In genomic region chr6:147508073-147508870, GRCh38 we compare ENCODE assay signal across 9 cellular contexts. TPM values are rescaled to one million over a fixed set of nuclear protein-coding genes. Genes with fewer than 3 reads are reported as not detected.
DNase-seq lines count a peak whose midpoint lies in the region; ATAC-seq and TF ChIP-seq lines count a peak whose summit lies in the region.
"Had no signal": no experiment of that assay in that cellular context is flagged by ENCODE, and none has a peak within 500 bp of the region (broad histone marks: within the 10 kb centered on the region; RNA-seq: fewer than 3 reads in every experiment).

Gene SAMD5, plus strand, starts transcription at chr6:147508690. Its CDS starts 239 bp downstream, at chr6:147508929.

- no peaks in the 10 kb centered on the region for H3K36me3 Mint-ChIP-seq in activated CD4-positive, alpha-beta T cell treated with anti-CD3 and anti-CD28 coated beads, Interleukin-2, amount 10 ng/mL, durations not matched to agents 7 days and 5 days (ENCODE audit: low read depth)

- intact Hi-C loops in adrenal gland (cut with DNase I) = loop anchor here (5.0 kb wide), 1 partner anchor 659 kb away; no protein-coding TSS in a partner anchor
- intact Hi-C loops in heart left ventricle (cut with DNase I) = loop anchor here in 9 of 10 donors (1.0 to 10.0 kb wide), 9 partner anchors 143 to 959 kb away; no protein-coding TSS in a partner anchor
- intact Hi-C loops in posterior cingulate gyrus (cut with DNase I) = loop anchor here (10.0 kb wide), 4 partner anchors 147 to 1017 kb away; no protein-coding TSS in a partner anchor

- TF ChIP-seq POLR2A in adrenal gland (IDR thresholded peaks at IDR 0.05) = no peak
- TF ChIP-seq POLR2A in heart left ventricle (IDR thresholded peaks at IDR 0.05) = peak in 1 of 2 donors; percentile 26

- H3K27ac ChIP-seq in adrenal gland (peak within 1 kb of the TSS in 2 of 5 donors; percentile 38 to 62), heart left ventricle (peak within 1 kb of the TSS in 10 of 12 donors; percentile 18 to 70 (median 58))

- no peak within 1 kb of the TSS for H3K27ac Mint-ChIP-seq in activated CD4-positive, alpha-beta T cell treated with anti-CD3 and anti-CD28 coated beads, Interleukin-2, amount 10 ng/mL, durations not matched to agents 7 days and 5 days

- H3K36me3 ChIP-seq in adrenal gland (replicated peaks in 1 of 2) (no peaks in the 10 kb centered on the region), heart left ventricle (no peaks in the 10 kb centered on the region)

- no peaks in the 10 kb centered on the region for H3K9me3 Mint-ChIP-seq in activated CD4-positive, alpha-beta T cell treated with anti-CD3 and anti-CD28 coated beads, Interleukin-2, amount 10 ng/mL, durations not matched to agents 7 days and 5 days

- TF ChIP-seq CTCF in adrenal gland (IDR thresholded peaks at IDR 0.05) (no peak), heart left ventricle (IDR thresholded peaks at IDR 0.05) (peak in 1 of 12 donors; percentile 3)

- H3K9me3 ChIP-seq in adrenal gland (replicated peaks in 1 of 3) (no peaks in the 10 kb centered on the region), heart left ventricle (no peaks in the 10 kb centered on the region)

- POLR2A ChIA-PET in activated CD4-positive, alpha-beta T cell treated with anti-CD3 and anti-CD28 coated beads, Interleukin-2, amount 10 ng/mL, durations not matched to agents 7 days and 5 days (lab: Charles Lee) = no interaction called here

- CTCF ChIA-PET in activated CD4-positive, alpha-beta T cell treated with anti-CD3 and anti-CD28 coated beads, Interleukin-2, amount 10 ng/mL, durations not matched to agents 7 days and 5 days (lab: Charles Lee) = interaction anchor here (0.6 kb wide), 1 partner anchor 156 kb away, joined by 3 read pairs; no protein-coding TSS in a partner anchor

- WGBS in adrenal gland, 4 donors = 0 to 1% (median 1%) methylated on average over 15 to 86 of the region's 86 CpGs
- 0 to 1% (median 1%) methylated on average over 30 to 86 of the region's 86 CpGs for WGBS in heart left ventricle, 4 donors

- H3K27me3 Mint-ChIP-seq in activated CD4-positive, alpha-beta T cell treated with anti-CD3 and anti-CD28 coated beads, Interleukin-2, amount 10 ng/mL, durations not matched to agents 7 days and 5 days = peaks cover 53% of the 10 kb centered on the region

- H3K27me3 ChIP-seq in adrenal gland (peaks cover 23% of the 10 kb centered on the region), heart left ventricle (peaks cover 0 to 64% (median 4%) of the 10 kb centered on the region in 9 donors)

- peaks cover 13% of the 10 kb centered on the region for H3K4me1 Mint-ChIP-seq in activated CD4-positive, alpha-beta T cell treated with anti-CD3 and anti-CD28 coated beads, Interleukin-2, amount 10 ng/mL, durations not matched to agents 7 days and 5 days

- H3K4me3 Mint-ChIP-seq in activated CD4-positive, alpha-beta T cell treated with anti-CD3 and anti-CD28 coated beads, Interleukin-2, amount 10 ng/mL, durations not matched to agents 7 days and 5 days = peak within 1 kb of the TSS; percentile 56

- ATAC-seq in HG02759 (IDR thresholded peaks at IDR 0.05; ENCODE audit: unreplicated experiment) = peak; percentile 72
- ATAC-seq in heart left ventricle = peak; percentile 36 to 93 (median 82)

- peaks cover 4 to 18% of the 10 kb centered on the region in 2 donors for H3K4me1 ChIP-seq in adrenal gland (replicated peaks in 1 of 2)
- H3K4me1 ChIP-seq in heart left ventricle = peaks cover 0 to 35% (median 13%) of the 10 kb centered on the region in 12 donors

- no peak for DNase-seq in activated CD4-positive, alpha-beta T cell treated with anti-CD3 and anti-CD28 coated beads, Interleukin-2, amount 10 ng/mL, durations not matched to agents 7 days and 5 days
- DNase-seq in activated CD4-positive, alpha-beta T cell treated with anti-CD3 and anti-CD28 coated beads for 1 hour = no peak
- DNase-seq in NCI-H2171 treated with DMSO at 0.1 percent for 48 hours (lab: John Stamatoyannopoulos, UW) (peak; percentile 51), adrenal gland (peak; percentile 26 to 69 (median 34)), heart left ventricle (peak; percentile 41 to 77 (median 62)), posterior cingulate gyrus (peak in 9 of 10 donors; percentile 30 to 91 (median 43)), NCI-H1694 treated with DMSO at 0.1 percent for 48 hours (lab: John Stamatoyannopoulos, UW) (no peak)

- H3K4me3 ChIP-seq in adrenal gland (peak within 1 kb of the TSS in 2 of 4 donors; percentile 34 to 60), heart left ventricle (peak within 1 kb of the TSS; percentile 56 to 85 (median 66))

RNA-seq across cellular contexts. Expression of gene SAMD5, which starts in this region (rescaled TPM):
- not detected for total RNA-seq in activated CD4-positive, alpha-beta T cell treated with anti-CD3 and anti-CD28 coated beads, Interleukin-2, amount 10 ng/mL, durations not matched to agents 7 days and 5 days
- total RNA-seq in adrenal gland (1 to 10 TPM in 3 of 8 donors, under 1 TPM in 5; 0.12 to 2.5 (median 0.71) TPM), heart left ventricle (1 to 10 TPM in 3 of 9 donors, under 1 TPM in 6; 0.35 to 1.5 (median 0.88) TPM)
- polyA plus RNA-seq in adrenal gland (1 to 10 TPM in 2 of 3 donors, under 1 TPM in 1; 0.64 to 5.8 (median 3.0) TPM), heart left ventricle (under 1 TPM; 0.15 to 0.54 TPM)
- total RNA-seq: mononuclear cell had no signal

Comparison
In these comparisons a context has a peak if more than half of its experiments do, and no peak if none do; other contexts are left out.
1. DNase-seq: peak in NCI-H2171 treated with DMSO at 0.1 percent for 48 hours (single experiment), adrenal gland (7 of 7), heart left ventricle (5 of 5) and posterior cingulate gyrus (9 of 10); none in activated CD4-positive, alpha-beta T cell treated with anti-CD3 and anti-CD28 coated beads, Interleukin-2, amount 10 ng/mL, durations not matched to agents 7 days and 5 days (single experiment), activated CD4-positive, alpha-beta T cell treated with anti-CD3 and anti-CD28 coated beads for 1 hour (single experiment) and NCI-H1694 treated with DMSO at 0.1 percent for 48 hours (single experiment).